In the genomic region with DNA sequence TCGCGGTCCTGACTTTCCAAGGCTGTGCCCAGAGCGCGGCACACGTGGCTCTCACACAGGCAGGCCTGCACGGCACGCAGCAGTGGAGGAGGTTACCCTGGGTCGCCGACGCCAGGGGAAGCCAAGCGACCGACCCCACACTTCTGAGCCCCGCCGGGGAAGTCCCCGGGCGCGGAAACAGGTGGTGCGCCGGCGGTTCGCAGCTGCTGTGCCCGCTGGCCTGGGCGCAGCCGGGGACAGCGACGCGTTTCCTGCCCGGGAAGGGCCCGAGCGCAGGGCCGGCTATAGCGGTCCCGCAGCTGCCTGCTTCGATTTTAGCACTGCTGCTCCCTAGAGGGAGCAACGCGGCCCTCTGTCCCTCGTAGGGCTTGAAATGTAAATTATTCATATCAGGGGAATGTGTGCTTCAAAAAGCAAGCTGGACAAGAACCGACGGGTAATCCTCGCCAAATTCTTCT, we compare ENCODE assay signal across 8 cellular contexts.
A peak's percentile ranks its signal among the peaks of the same experiment; 100 is the strongest.
DNase-seq lines count a peak whose midpoint lies in the region; ATAC-seq and TF ChIP-seq lines count a peak whose summit lies in the region.
"Not testable (repeated sequence)": the region's sequence is repeated elsewhere in the genome, so short reads cannot be mapped to it uniquely, and the experiment has no call there.

No MANE protein-coding gene starts in this region.

- peak overlapping the region; percentile 63 for H3K4me2 ChIP-seq in OCI-LY1 (ENCODE audit: low read length)

- H3K27me3 ChIP-seq in OCI-LY1 (ENCODE audit: insufficient read depth, low read length); muscle layer of duodenum (ENCODE audit: low read depth, low read length): not testable (repeated sequence)

- H3K9me3 ChIP-seq in OCI-LY1 (ENCODE audit: low read length); muscle layer of duodenum (ENCODE audit: control insufficient read depth in 1 of 2, low read length in 2 of 2): not testable (repeated sequence)

- H3K4me3 ChIP-seq in OCI-LY1 (ENCODE audit: low read depth, low read length, poor library complexity, severe bottlenecking) (peak overlapping the region; percentile 41), muscle layer of duodenum (ENCODE audit: low read depth in 1 of 2, low read length in 2 of 2) (peak overlapping the region in 1 of 2 donors; percentile 47)

- peak; percentile 28; the same call in 1 of the 2 replicates for TF ChIP-seq CTCF in OCI-LY1 (IDR thresholded peaks at IDR 0.05; ENCODE audit: low read length)

- peaks cover 88% of the 10 kb centered on the region for H3K4me1 ChIP-seq in OCI-LY1 (ENCODE audit: insufficient read depth, low read length, severe bottlenecking)
- H3K4me1 ChIP-seq in muscle layer of duodenum (ENCODE audit: control insufficient read depth in 1 of 2, insufficient read depth in 2 of 2, low read length in 2 of 2): not testable (repeated sequence)

- peak; percentile 56 for TF ChIP-seq POLR2A in erythroblast (IDR thresholded peaks at IDR 0.05; ENCODE audit: low read length)

- not testable (repeated sequence) for H3K79me2 ChIP-seq in OCI-LY1 (ENCODE audit: insufficient read depth, low read length)

- not testable (repeated sequence) for H3K36me3 ChIP-seq in OCI-LY1 (ENCODE audit: insufficient read depth, low read length); muscle layer of duodenum (ENCODE audit: control insufficient read depth in 1 of 2, insufficient read depth in 2 of 2, low read length in 2 of 2)

- not testable (repeated sequence) for H3K9me2 ChIP-seq in OCI-LY1 (ENCODE audit: low read depth, low read length)

- ATAC-seq in GM21381 (IDR thresholded peaks at IDR 0.05; ENCODE audit: unreplicated experiment): peak; percentile 89
- ATAC-seq in HG03575 (IDR thresholded peaks at IDR 0.05; ENCODE audit: extremely low read depth, insufficient number of reproducible peaks, low FRiP score, unreplicated experiment): peak; percentile 34

- H3K27ac ChIP-seq in OCI-LY1 (ENCODE audit: low read depth, low read length, poor library complexity, severe bottlenecking) (peak overlapping the region; percentile 97), muscle layer of duodenum (ENCODE audit: low read length) (peak overlapping the region; percentile 45)

- H4K20me1 ChIP-seq in OCI-LY1 (ENCODE audit: insufficient read depth, low read length): not testable (repeated sequence)

- H3F3A ChIP-seq in OCI-LY1 (ENCODE audit: insufficient read depth, low read length): not testable (repeated sequence)

- H3K9ac ChIP-seq in OCI-LY1 (ENCODE audit: low read length): peak overlapping the region; percentile 59

- peak; percentile 31 for DNase-seq in DMS 273 treated with DMSO at 0.1 percent for 48 hours (lab: John Stamatoyannopoulos, UW)
- DNase-seq in activated T-cell treated with anti-CD3 and anti-CD28 coated beads for 1 hour (ENCODE audit: low read depth): peak; percentile 66
- peak; percentile 62 to 73 for DNase-seq in erythroblast (lab: John Stamatoyannopoulos, UW)
- peak; percentile 66 to 70 for DNase-seq in stimulated activated CD8-positive, alpha-beta memory T cell treated with anti-CD3 and anti-CD28 coated beads, Interleukin-4, amount 100 ng/mL, for 1 hour (ENCODE audit: low read depth in 2 of 2, low spot score in 1 of 2)

- not testable (repeated sequence) for H2AFZ ChIP-seq in OCI-LY1 (ENCODE audit: low read length)
